ENCODE assay signal across 7 cellular contexts in the genomic region with DNA sequence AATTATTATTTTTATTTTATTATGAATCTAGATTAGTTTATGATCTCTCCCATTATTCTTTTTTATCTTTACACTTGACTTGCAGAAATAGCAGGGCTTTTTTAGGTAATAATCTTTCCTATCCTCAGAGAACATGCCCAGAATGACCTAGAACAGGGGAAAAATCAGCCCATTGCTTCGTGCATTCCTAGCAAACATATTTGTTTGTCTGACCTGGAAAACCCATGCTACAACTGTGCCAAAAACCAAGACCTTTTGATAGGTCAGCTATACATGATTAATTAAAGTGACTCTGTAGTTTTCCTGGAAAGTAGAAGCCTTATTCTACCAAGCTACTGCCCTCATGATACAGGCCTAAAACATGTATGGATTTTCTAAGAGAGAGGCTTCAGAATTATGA.
"Had no signal": no experiment of that assay in that cellular context is flagged by ENCODE, and none has a peak within 500 bp of the region (broad histone marks: within the 10 kb centered on the region; RNA-seq: fewer than 3 reads in every experiment).

No MANE protein-coding gene starts in this region.

- H3K4me1 Mint-ChIP-seq: IgD-negative memory B cell had no signal

- H3K27ac Mint-ChIP-seq: HFFc6, IgD-negative memory B cell had no signal

- H3K9me3 ChIP-seq: HAP-1 had no signal

- FAIRE-seq: HTR-8/SVneo had no signal

- H3K27me3 Mint-ChIP-seq: IgD-negative memory B cell had no signal

- H3K4me3 ChIP-seq: HAP-1 had no signal

- H3K9me3 Mint-ChIP-seq: HFFc6, IgD-negative memory B cell had no signal

- H3K4me3 Mint-ChIP-seq: HFFc6, IgD-negative memory B cell had no signal

- DNase-seq: GOT3, H7, HFFc6, KBM-7 had no signal

- H3K36me3 ChIP-seq: HAP-1 had no signal
